Comparison of ENCODE assay signal across 35 cellular contexts in genomic region chr16:3311496-3311895, GRCh38. TPM values are rescaled to one million over a fixed set of nuclear protein-coding genes. Genes with fewer than 3 reads are reported as not detected.
"Had no signal": no experiment of that assay in that cellular context is flagged by ENCODE, and none has a peak within 500 bp of the region (broad histone marks: within the 10 kb centered on the region; RNA-seq: fewer than 3 reads in every experiment).

No MANE protein-coding gene starts in this region.

- H3K4me3 Mint-ChIP-seq: dendritic cell treated with granulocyte-macrophage colony-stimulating factor and Interleukin-4, amounts not matched to agents 40 ng/mL and 50 ng/mL, for 4 days; endodermal cell; immature natural killer cell; natural killer cell treated with Interleukin-12 subunit alpha and Interleukin-12 subunit beta and Interleukin-15 and Interleukin-18, amount 100 ng/mL, for 72 hours; neural progenitor cell; stimulated activated naive CD8-positive, alpha-beta T cell treated with anti-CD3 and anti-CD28 coated beads, Interleukin-15, amount 100 ng/mL, for 72 hours had no signal

- H3K4me3 ChIP-seq: colonic mucosa, esophagus muscularis mucosa, left ventricle myocardium inferior, lower lobe of right lung, neural progenitor cell, sigmoid colon, skin epidermis, spleen, suprapubic skin, transverse colon, upper lobe of right lung, uterus had no signal

- H3K27me3 ChIP-seq: colonic mucosa, esophagus muscularis mucosa, foreskin keratinocyte, neural progenitor cell, sigmoid colon, spleen, suprapubic skin, transverse colon, upper lobe of right lung, uterus had no signal

- H3K4me1 Mint-ChIP-seq: endodermal cell, neural progenitor cell had no signal

- H3K36me3 ChIP-seq: uterus had no signal

- ATAC-seq: foreskin keratinocyte; left colon; lower lobe of right lung; natural killer cell treated with Interleukin-12 subunit alpha and Interleukin-12 subunit beta and Interleukin-15 and Interleukin-18, amount 100 ng/mL, for 72 hours; right cardiac atrium; stimulated activated naive CD8-positive, alpha-beta T cell treated with anti-CD3 and anti-CD28 coated beads, Interleukin-15, amount 100 ng/mL, for 72 hours; upper lobe of right lung had no signal

- DNase-seq: colonic mucosa; effector CD8-positive, alpha-beta T cell; endodermal cell; foreskin keratinocyte; hypothalamus; immature natural killer cell; islet precursor cell; kidney glomerular epithelial cell; left colon; left ventricle myocardium inferior; lower lobe of right lung; naive B cell; right cardiac atrium; sigmoid colon; spleen; stimulated activated CD4-positive, alpha-beta T cell treated with anti-CD3 and anti-CD28 coated beads, Interleukin-2, amount 100 ng/mL, for 48 hours; stimulated activated naive CD4-positive, alpha-beta T cell; stimulated activated naive CD8-positive, alpha-beta T cell treated with anti-CD3 and anti-CD28 coated beads, Interleukin-15, amount 100 ng/mL, for 72 hours; transverse colon; upper lobe of right lung; uterus had no signal

- H3K27me3 Mint-ChIP-seq: dendritic cell treated with granulocyte-macrophage colony-stimulating factor and Interleukin-4, amounts not matched to agents 40 ng/mL and 50 ng/mL, for 4 days; naive B cell; natural killer cell treated with Interleukin-12 subunit alpha and Interleukin-12 subunit beta and Interleukin-15 and Interleukin-18, amount 100 ng/mL, for 72 hours; progenitor cell of endocrine pancreas; stimulated activated naive CD8-positive, alpha-beta T cell treated with anti-CD3 and anti-CD28 coated beads, Interleukin-15, amount 100 ng/mL, for 72 hours had no signal

- H3K4me1 ChIP-seq: colonic mucosa, foreskin keratinocyte, neural progenitor cell, parathyroid adenoma, uterus had no signal

- H3K27ac Mint-ChIP-seq: dendritic cell treated with granulocyte-macrophage colony-stimulating factor and Interleukin-4, amounts not matched to agents 40 ng/mL and 50 ng/mL, for 4 days; endodermal cell; natural killer cell treated with Interleukin-12 subunit alpha and Interleukin-12 subunit beta and Interleukin-15 and Interleukin-18, amount 100 ng/mL, for 72 hours; neural progenitor cell; progenitor cell of endocrine pancreas had no signal

- H3K27ac ChIP-seq: colonic mucosa, esophagus muscularis mucosa, foreskin keratinocyte, left ventricle myocardium inferior, lower lobe of right lung, neural progenitor cell, parathyroid adenoma, sigmoid colon, skin epidermis, spleen, suprapubic skin, transverse colon, upper lobe of right lung, uterus had no signal

RNA-seq across cellular contexts. Expression of gene OR2C1, which starts 44.2 kb away (rescaled TPM):
- total RNA-seq: chondrocyte; colonic mucosa; endodermal cell; endothelial cell of umbilical vein; epithelial cell of proximal tubule; esophagus muscularis mucosa; left colon; lower lobe of right lung; mesenteric fat pad; natural killer cell treated with Interleukin-12 subunit alpha and Interleukin-12 subunit beta and Interleukin-15 and Interleukin-18, amount 100 ng/mL, for 72 hours; osteoblast; transverse colon; upper lobe of right lung had no signal
- polyA plus RNA-seq: endothelial cell of umbilical vein, foreskin keratinocyte, right cardiac atrium had no signal

RNA-seq across cellular contexts. Expression of gene MEFV, which starts 55.1 kb away (rescaled TPM):
- total RNA-seq: chondrocyte, endodermal cell, endothelial cell of umbilical vein, epithelial cell of proximal tubule, foreskin keratinocyte, progenitor cell of endocrine pancreas had no signal
- polyA plus RNA-seq: endothelial cell of umbilical vein, fibroblast of lung, foreskin keratinocyte had no signal
